ENCODE assay signal across 8 cellular contexts in genomic region chr3:107206141-107206540, GRCh38.
DNase-seq lines count a peak whose midpoint lies in the region; ATAC-seq, FAIRE-seq and TF ChIP-seq lines count a peak whose summit lies in the region.

No MANE protein-coding gene starts in this region.

- no peak for TF ChIP-seq POLR2A in HCT116 (IDR thresholded peaks at IDR 0.05; ENCODE audit: borderline replicate concordance, extremely low read depth, insufficient read depth, insufficient read length)
- no peak for TF ChIP-seq POLR2A in erythroblast (IDR thresholded peaks at IDR 0.05; ENCODE audit: low read length)

- peak; percentile 74 for TF ChIP-seq RAD21 in HCT116 (IDR thresholded peaks at IDR 0.05; ENCODE audit: low read depth)

- RAD21 ChIA-PET in HCT116 (lab: Charles Lee; ENCODE audit: low non-redundant PET in 1 of 2, low total read pairs in 2 of 2, uncharacterized antibody in 2 of 2, unreplicated experiment in 2 of 2), result interaction anchor here in 1 of 2 experiments (1.0 kb wide), 1 partner anchor 65 kb away, joined by 3 read pairs; no protein-coding TSS in a partner anchor

- BruUV-seq in HCT116 (replicated peaks; lab: Mats Ljungman, UMichigan) (no TSS peak), PC-3 (replicated peaks; lab: Mats Ljungman, UMichigan) (no TSS peak)

- no peaks in the 10 kb centered on the region for H3K4me1 Mint-ChIP-seq in activated naive CD4-positive, alpha-beta T cell treated with anti-CD3 and anti-CD28 coated beads, Interleukin-2, amount 10 ng/mL, durations not matched to agents 7 days and 5 days

- no peaks in the 10 kb centered on the region for H3K36me3 Mint-ChIP-seq in activated naive CD4-positive, alpha-beta T cell treated with anti-CD3 and anti-CD28 coated beads, Interleukin-2, amount 10 ng/mL, durations not matched to agents 7 days and 5 days

- no peak for FAIRE-seq in frontal cortex (lab: Jason Lieb, UNC)

- H3K27ac ChIP-seq in DND-41 (ENCODE audit: low read length) (no peak overlapping the region), HCT116 (ENCODE audit: low read depth, low read length) (no peak overlapping the region), PC-3 (ENCODE audit: low read length) (no peak overlapping the region)

- H4K20me1 ChIP-seq in DND-41 (ENCODE audit: insufficient read depth, low read length) (no peaks in the 10 kb centered on the region), HCT116 (ENCODE audit: insufficient read depth) (no peaks in the 10 kb centered on the region), PC-3 (ENCODE audit: low read length) (no peaks in the 10 kb centered on the region)

- no peak overlapping the region for H3K4me2 ChIP-seq in DND-41 (ENCODE audit: insufficient read depth, low read length)
- no peak overlapping the region for H3K4me2 ChIP-seq in HCT116 (ENCODE audit: low read length)
- no peak overlapping the region for H3K4me2 ChIP-seq in PC-3 (ENCODE audit: low read length)

- CTCF ChIA-PET in HCT116 (lab: Charles Lee) (interaction anchor here (0.7 to 1.8 kb wide), 8 partner anchors 9 to 223 kb away, joined by 3 to 7 read pairs (median 4); no protein-coding TSS in a partner anchor), PC-3 (lab: Charles Lee) (interaction anchor here (0.5 to 0.9 kb wide), 3 partner anchors 63 to 484 kb away, joined by 3 to 12 read pairs (median 4); no protein-coding TSS in a partner anchor)
- CTCF ChIA-PET in activated naive CD4-positive, alpha-beta T cell treated with anti-CD3 and anti-CD28 coated beads, Interleukin-2, amount 10 ng/mL, durations not matched to agents 7 days and 5 days (lab: Charles Lee), result interaction anchor here (1.0 to 1.5 kb wide), 2 partner anchors 16 to 29 kb away, joined by 3 read pairs; no protein-coding TSS in a partner anchor

- no peaks in the 10 kb centered on the region for H3K27me3 ChIP-seq in DND-41 (ENCODE audit: insufficient read depth, low read length, poor library complexity)
- H3K27me3 ChIP-seq in HCT116 (ENCODE audit: insufficient read depth, low read length), result no peaks in the 10 kb centered on the region
- H3K27me3 ChIP-seq in PC-3 (ENCODE audit: low read length), result no peaks in the 10 kb centered on the region

- no peak overlapping the region for H3K27ac Mint-ChIP-seq in activated naive CD4-positive, alpha-beta T cell treated with anti-CD3 and anti-CD28 coated beads, Interleukin-2, amount 10 ng/mL, durations not matched to agents 7 days and 5 days

- H3F3A ChIP-seq in PC-3 (ENCODE audit: low read length, unreplicated experiment), result no peaks in the 10 kb centered on the region

- TF ChIP-seq CTCF in DND-41 (IDR thresholded peaks at IDR 0.05; ENCODE audit: borderline replicate concordance, extremely low read depth, low read length, poor library complexity, severe bottlenecking), result peak; percentile 71
- TF ChIP-seq CTCF in HCT116 (IDR thresholded peaks at IDR 0.05 in 2 of 3, conservative IDR thresholded peaks at IDR 0.05 in 1 of 3; ENCODE audit: borderline replicate concordance in 1 of 3, insufficient read depth in 1 of 3, low read depth in 2 of 3, low read length in 2 of 3), result peak; percentile 59 to 81 (median 76); a peak in 5 of 6 replicates
- TF ChIP-seq CTCF in PC-3 (conservative IDR thresholded peaks at IDR 0.05; ENCODE audit: low read depth, low read length), result peak; percentile 91

- H3K4me1 ChIP-seq in DND-41 (ENCODE audit: insufficient read depth, low read length) (peaks cover 4% of the 10 kb centered on the region; the same call in 1 of the 2 replicates), HCT116 (ENCODE audit: control insufficient read depth in 1 of 2, insufficient read depth in 2 of 2, low read length in 2 of 2) (peaks cover 12 to 20% of the 10 kb centered on the region in 2 experiments; a peak in 3 of 4 replicates), PC-3 (ENCODE audit: insufficient read depth, low read length) (peaks cover 25% of the 10 kb centered on the region)

- peaks cover 4% of the 10 kb centered on the region for H3K27me3 Mint-ChIP-seq in activated naive CD4-positive, alpha-beta T cell treated with anti-CD3 and anti-CD28 coated beads, Interleukin-2, amount 10 ng/mL, durations not matched to agents 7 days and 5 days

- no peaks in the 10 kb centered on the region for H3K79me2 ChIP-seq in DND-41 (ENCODE audit: insufficient read depth, low read length)
- no peaks in the 10 kb centered on the region for H3K79me2 ChIP-seq in HCT116 (ENCODE audit: insufficient read depth, low read length)
- H3K79me2 ChIP-seq in PC-3 (ENCODE audit: low read length), result no peaks in the 10 kb centered on the region

- H3K9me3 Mint-ChIP-seq in activated naive CD4-positive, alpha-beta T cell treated with anti-CD3 and anti-CD28 coated beads, Interleukin-2, amount 10 ng/mL, durations not matched to agents 7 days and 5 days, result no peaks in the 10 kb centered on the region

- H3K36me3 ChIP-seq in DND-41 (ENCODE audit: insufficient read depth, low read length) (no peaks in the 10 kb centered on the region), HCT116 (ENCODE audit: control insufficient read depth in 1 of 2, insufficient read depth in 2 of 2, low read length in 2 of 2) (no peaks in the 10 kb centered on the region), PC-3 (ENCODE audit: low read depth, low read length) (no peaks in the 10 kb centered on the region)

- H3K4me3 ChIP-seq in DND-41 (ENCODE audit: low read depth in 1 of 2, low read length in 2 of 2) (no peak overlapping the region), HCT116 (replicated peaks in 1 of 2; ENCODE audit: low read depth in 1 of 2, low read length in 2 of 2) (no peak overlapping the region), PC-3 (ENCODE audit: low read length) (no peak overlapping the region)

- H2AFZ ChIP-seq in DND-41 (ENCODE audit: low read depth, low read length) (no peak overlapping the region), HCT116 (ENCODE audit: low read depth, low read length, poor library complexity, severe bottlenecking) (peak overlapping the region; percentile 6), PC-3 (ENCODE audit: low read length) (no peak overlapping the region)

- ATAC-seq in DND-41 (ENCODE audit: insufficient read depth, low read depth), result peak; percentile 65; the same call in 2 of the 3 replicates
- ATAC-seq in HCT116, result peak; percentile 91
- ATAC-seq in PC-3, result peak; percentile 44

- H3K4me3 Mint-ChIP-seq in activated naive CD4-positive, alpha-beta T cell treated with anti-CD3 and anti-CD28 coated beads, Interleukin-2, amount 10 ng/mL, durations not matched to agents 7 days and 5 days, result no peak overlapping the region

- POLR2A ChIA-PET in HCT116 (lab: Charles Lee) (no interaction called here), PC-3 (lab: Charles Lee; ENCODE audit: unreplicated experiment) (no interaction called here)

- no peaks in the 10 kb centered on the region for H3K9me3 ChIP-seq in DND-41 (ENCODE audit: insufficient read depth, low read length, severe bottlenecking)
- H3K9me3 ChIP-seq in HCT116 (ENCODE audit: control insufficient read depth in 1 of 2, insufficient read depth in 1 of 2, low read depth in 1 of 2, low read length in 2 of 2), result no peaks in the 10 kb centered on the region
- no peaks in the 10 kb centered on the region for H3K9me3 ChIP-seq in PC-3 (ENCODE audit: low read length)

- H3K9ac ChIP-seq in DND-41 (ENCODE audit: low read depth, low read length), result no peak overlapping the region
- no peak overlapping the region for H3K9ac ChIP-seq in HCT116 (ENCODE audit: low read length)
- H3K9ac ChIP-seq in PC-3 (ENCODE audit: low read length), result no peak overlapping the region

- intact Hi-C loops in HCT116 (cut with micrococcal nuclease), result no loop called here
- intact Hi-C loops in PC-3 (cut with micrococcal nuclease), result loop anchor here (1.0 to 10.0 kb wide), 4 partner anchors 66 to 316 kb away; partner anchors contain the start of gene BBX

- H3K9me2 ChIP-seq in HCT116 (ENCODE audit: insufficient read depth) (no peaks in the 10 kb centered on the region), PC-3 (replicated peaks; ENCODE audit: low read length) (no peaks in the 10 kb centered on the region)

- DNase-seq in DND-41 (peak; percentile 18), HCT116 (ENCODE audit: low read depth, low spot score) (peak; percentile 37), PC-3 (peak; percentile 86), erythroblast (lab: John Stamatoyannopoulos, UW) (peak; percentile 35 to 63), pulmonary artery endothelial cell (ENCODE audit: low read depth, low spot score) (peak; percentile 10), frontal cortex (ENCODE audit: low spot score in 2 of 2) (no peak)
- no peak for DNase-seq in activated naive CD4-positive, alpha-beta T cell treated with anti-CD3 and anti-CD28 coated beads, Interleukin-2, amount 10 ng/mL, durations not matched to agents 7 days and 5 days
- no peak for DNase-seq in central memory CD4-positive, alpha-beta T cell

TF ChIP-seq in HCT116, 20 proteins besides CTCF, POLR2A, EP300 and RAD21:
- TF ChIP-seq EZH2phosphoT487 (IDR thresholded peaks at IDR 0.05; ENCODE audit: borderline replicate concordance) (no peak), SRF (IDR thresholded peaks at IDR 0.05; ENCODE audit: low read depth) (no peak), YY1 (IDR thresholded peaks at IDR 0.05; ENCODE audit: extremely low read depth, insufficient replicate concordance, low read depth, low read length) (no peak)
- TF ChIP-seq, protein P1, sequence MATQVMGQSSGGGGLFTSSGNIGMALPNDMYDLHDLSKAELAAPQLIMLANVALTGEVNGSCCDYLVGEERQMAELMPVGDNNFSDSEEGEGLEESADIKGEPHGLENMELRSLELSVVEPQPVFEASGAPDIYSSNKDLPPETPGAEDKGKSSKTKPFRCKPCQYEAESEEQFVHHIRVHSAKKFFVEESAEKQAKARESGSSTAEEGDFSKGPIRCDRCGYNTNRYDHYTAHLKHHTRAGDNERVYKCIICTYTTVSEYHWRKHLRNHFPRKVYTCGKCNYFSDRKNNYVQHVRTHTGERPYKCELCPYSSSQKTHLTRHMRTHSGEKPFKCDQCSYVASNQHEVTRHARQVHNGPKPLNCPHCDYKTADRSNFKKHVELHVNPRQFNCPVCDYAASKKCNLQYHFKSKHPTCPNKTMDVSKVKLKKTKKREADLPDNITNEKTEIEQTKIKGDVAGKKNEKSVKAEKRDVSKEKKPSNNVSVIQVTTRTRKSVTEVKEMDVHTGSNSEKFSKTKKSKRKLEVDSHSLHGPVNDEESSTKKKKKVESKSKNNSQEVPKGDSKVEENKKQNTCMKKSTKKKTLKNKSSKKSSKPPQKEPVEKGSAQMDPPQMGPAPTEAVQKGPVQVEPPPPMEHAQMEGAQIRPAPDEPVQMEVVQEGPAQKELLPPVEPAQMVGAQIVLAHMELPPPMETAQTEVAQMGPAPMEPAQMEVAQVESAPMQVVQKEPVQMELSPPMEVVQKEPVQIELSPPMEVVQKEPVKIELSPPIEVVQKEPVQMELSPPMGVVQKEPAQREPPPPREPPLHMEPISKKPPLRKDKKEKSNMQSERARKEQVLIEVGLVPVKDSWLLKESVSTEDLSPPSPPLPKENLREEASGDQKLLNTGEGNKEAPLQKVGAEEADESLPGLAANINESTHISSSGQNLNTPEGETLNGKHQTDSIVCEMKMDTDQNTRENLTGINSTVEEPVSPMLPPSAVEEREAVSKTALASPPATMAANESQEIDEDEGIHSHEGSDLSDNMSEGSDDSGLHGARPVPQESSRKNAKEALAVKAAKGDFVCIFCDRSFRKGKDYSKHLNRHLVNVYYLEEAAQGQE (IDR thresholded peaks at IDR 0.05; ENCODE audit: low read depth), result no peak

Comparison
In these comparisons a context has a peak if more than half of its experiments do, and no peak if none do; other contexts are left out.
1. DNase-seq: peak in DND-41 (single experiment), HCT116 (single experiment), PC-3 (single experiment), erythroblast (2 of 2) and pulmonary artery endothelial cell (single experiment); none in activated naive CD4-positive, alpha-beta T cell treated with anti-CD3 and anti-CD28 coated beads, Interleukin-2, amount 10 ng/mL, durations not matched to agents 7 days and 5 days (single experiment), central memory CD4-positive, alpha-beta T cell (single experiment) and frontal cortex (0 of 2).
2. Peak in every context shown above with its lines, with median percentiles within 50 percentile points of each other: ATAC-seq and CTCF ChIP-seq.